In genomic region chrX:88886908-88887307, GRCh38 we compare ENCODE assay signal across 20 cellular contexts.
A peak's percentile ranks its signal among the peaks of the same experiment; 100 is the strongest.
DNase-seq lines count a peak whose midpoint lies in the region; ATAC-seq and TF ChIP-seq lines count a peak whose summit lies in the region.
"Had no signal": no experiment of that assay in that cellular context is flagged by ENCODE, and none has a peak within 500 bp of the region (broad histone marks: within the 10 kb centered on the region; RNA-seq: fewer than 3 reads in every experiment).

No MANE protein-coding gene starts in this region.

- no peak overlapping the region for H3K4me3 ChIP-seq in gastroesophageal sphincter
- H3K4me3 ChIP-seq: BLaER1, Peyer's patch, SJSA1 had no signal

- DNase-seq in HT1080 (ENCODE audit: low read depth) (peak; percentile 5), left cardiac atrium (no peak)
- DNase-seq in activated naive CD4-positive, alpha-beta T cell (lab: John Stamatoyannopoulos, UW), result no peak
- DNase-seq: ACHN; CD4-positive, alpha-beta memory T cell; EL; H9; HFFc6; KBM-7; NCI-H2029; NCI-H226; NCI-H510A treated with DMSO at 0.1 percent for 48 hours; NCI-H82; Peyer's patch had no signal

- TF ChIP-seq POLR2A in gastroesophageal sphincter (IDR thresholded peaks at IDR 0.05), result no peak

- no peak for TF ChIP-seq EP300 in gastroesophageal sphincter (IDR thresholded peaks at IDR 0.05)

- H3K4me1 ChIP-seq in gastroesophageal sphincter, result no peaks in the 10 kb centered on the region
- H3K4me1 ChIP-seq: BLaER1, Peyer's patch, SJSA1 had no signal

- TF ChIP-seq CTCF in 22Rv1 (IDR thresholded peaks at IDR 0.05), result no peak
- no peak for TF ChIP-seq CTCF in C4-2B (conservative IDR thresholded peaks at IDR 0.05)
- TF ChIP-seq CTCF in gastroesophageal sphincter (IDR thresholded peaks at IDR 0.05), result no peak

- WGBS in gastroesophageal sphincter (ENCODE audit: low coverage in 1 of 2), 2 donors, result 43% methylated on average over 1 of the region's 1 CpG; no CpG with 5 or more reads in 1 of the 2 donors

- peak overlapping the region; percentile 81 for H3K27ac ChIP-seq in 22Rv1
- H3K27ac ChIP-seq in C4-2B, result peak overlapping the region; percentile 29; the same call in 1 of the 2 replicates
- no peak overlapping the region for H3K27ac ChIP-seq in gastroesophageal sphincter
- H3K27ac ChIP-seq: BLaER1, Peyer's patch, SJSA1 had no signal

- intact Hi-C loops in left cardiac atrium (cut with DNase I), result no loop called here

- peak; percentile 87 for ATAC-seq in esophagus mucosa
- ATAC-seq in left cardiac atrium, result no peak
- no peak for ATAC-seq in gastroesophageal sphincter

- no peaks in the 10 kb centered on the region for H3K9me3 ChIP-seq in gastroesophageal sphincter
- H3K9me3 ChIP-seq: BLaER1, Peyer's patch, SJSA1 had no signal

- no peaks in the 10 kb centered on the region for H3K27me3 ChIP-seq in gastroesophageal sphincter
- H3K27me3 ChIP-seq: Peyer's patch, SJSA1 had no signal

- no peaks in the 10 kb centered on the region for H3K36me3 ChIP-seq in gastroesophageal sphincter
- H3K36me3 ChIP-seq: BLaER1, Peyer's patch, SJSA1 had no signal

Comparison
In these comparisons a context has a peak if more than half of its experiments do, and no peak if none do; other contexts are left out.
1. H3K27ac ChIP-seq: peak in 22Rv1 (single experiment) and C4-2B (single experiment); none in gastroesophageal sphincter (0 of 4).